ENCODE assay signal across 16 cellular contexts in genomic region chr12:67275380-67275913, GRCh38. TPM values are rescaled to one million over a fixed set of nuclear protein-coding genes. Genes with fewer than 3 reads are reported as not detected.
DNase-seq lines count a peak whose midpoint lies in the region; ATAC-seq and TF ChIP-seq lines count a peak whose summit lies in the region.
"Had no signal": no experiment of that assay in that cellular context is flagged by ENCODE, and none has a peak within 500 bp of the region (broad histone marks: within the 10 kb centered on the region; RNA-seq: fewer than 3 reads in every experiment).

No MANE protein-coding gene starts in this region.

- peaks cover 78% of the 10 kb centered on the region for H3K4me1 Mint-ChIP-seq in activated CD4-positive, alpha-beta memory T cell treated with anti-CD3 and anti-CD28 coated beads for 36 hours (ENCODE audit: low read depth)
- H3K4me1 Mint-ChIP-seq in activated CD4-positive, alpha-beta memory T cell treated with anti-CD3 and anti-CD28 coated beads, Interleukin-2, amount 10 ng/mL, durations not matched to agents 7 days and 5 days, result peaks cover 62% of the 10 kb centered on the region
- H3K4me1 Mint-ChIP-seq in chondrocyte (ENCODE audit: low read depth), result peaks cover 76% of the 10 kb centered on the region

- no peak for DNase-seq in activated CD4-positive, alpha-beta memory T cell treated with anti-CD3 and anti-CD28 coated beads for 36 hours
- DNase-seq in activated CD4-positive, alpha-beta memory T cell treated with anti-CD3 and anti-CD28 coated beads, Interleukin-2, amount 10 ng/mL, durations not matched to agents 7 days and 5 days, result no peak
- DNase-seq in M059J (ENCODE audit: low read depth) (peak; percentile 38), chondrocyte (ENCODE audit: low spot score) (no peak), posterior vena cava (ENCODE audit: low spot score) (peak; percentile 62), NK-92 (lab: John Stamatoyannopoulos, UW; ENCODE audit: unreplicated experiment) (no peak)
- DNase-seq: ACHN; activated CD4-positive, alpha-beta T cell treated with anti-CD3 and anti-CD28 coated beads, Interleukin-2, amount 50 U/mL, for 1 hour; dermis blood vessel endothelial cell; H7; KBM-7; NCI-H1436; NCI-H446; stimulated activated naive CD4-positive, alpha-beta T cell treated with Interleukin-2 at 50 U/mL for 16 hours had no signal

- peak overlapping the region; percentile 19 for H3K27ac Mint-ChIP-seq in activated CD4-positive, alpha-beta memory T cell treated with anti-CD3 and anti-CD28 coated beads for 36 hours
- no peak overlapping the region for H3K27ac Mint-ChIP-seq in activated CD4-positive, alpha-beta memory T cell treated with anti-CD3 and anti-CD28 coated beads, Interleukin-2, amount 10 ng/mL, durations not matched to agents 7 days and 5 days
- H3K27ac Mint-ChIP-seq in chondrocyte (ENCODE audit: unreplicated experiment), result peak overlapping the region; percentile 11

- POLR2A ChIA-PET in activated CD4-positive, alpha-beta memory T cell treated with anti-CD3 and anti-CD28 coated beads for 36 hours (lab: Charles Lee), result no interaction called here
- POLR2A ChIA-PET in activated CD4-positive, alpha-beta memory T cell treated with anti-CD3 and anti-CD28 coated beads, Interleukin-2, amount 10 ng/mL, durations not matched to agents 7 days and 5 days (lab: Charles Lee), result interaction anchor here (0.7 kb wide), 1 partner anchor 992 kb away, joined by 3 read pairs; no protein-coding TSS in a partner anchor

- peaks cover 28% of the 10 kb centered on the region for H3K36me3 Mint-ChIP-seq in activated CD4-positive, alpha-beta memory T cell treated with anti-CD3 and anti-CD28 coated beads for 36 hours
- peaks cover 44% of the 10 kb centered on the region for H3K36me3 Mint-ChIP-seq in activated CD4-positive, alpha-beta memory T cell treated with anti-CD3 and anti-CD28 coated beads, Interleukin-2, amount 10 ng/mL, durations not matched to agents 7 days and 5 days (ENCODE audit: low read depth)
- no peaks in the 10 kb centered on the region for H3K36me3 Mint-ChIP-seq in chondrocyte (ENCODE audit: low read depth)

- no peak overlapping the region for H3K4me3 Mint-ChIP-seq in activated CD4-positive, alpha-beta memory T cell treated with anti-CD3 and anti-CD28 coated beads for 36 hours
- H3K4me3 Mint-ChIP-seq in activated CD4-positive, alpha-beta memory T cell treated with anti-CD3 and anti-CD28 coated beads, Interleukin-2, amount 10 ng/mL, durations not matched to agents 7 days and 5 days, result no peak overlapping the region
- H3K4me3 Mint-ChIP-seq in chondrocyte (ENCODE audit: unreplicated experiment), result no peak overlapping the region

- CTCF ChIA-PET in activated CD4-positive, alpha-beta memory T cell treated with anti-CD3 and anti-CD28 coated beads for 36 hours (lab: Charles Lee), result interaction anchor here (0.8 kb wide), 1 partner anchor 12 kb away, joined by 3 read pairs; no protein-coding TSS in a partner anchor
- CTCF ChIA-PET in activated CD4-positive, alpha-beta memory T cell treated with anti-CD3 and anti-CD28 coated beads, Interleukin-2, amount 10 ng/mL, durations not matched to agents 7 days and 5 days (lab: Charles Lee), result no interaction called here

- ATAC-seq in GM18861 (IDR thresholded peaks at IDR 0.05; ENCODE audit: unreplicated experiment), result no peak
- ATAC-seq in GM18498 (IDR thresholded peaks at IDR 0.05; ENCODE audit: unreplicated experiment), result no peak

- H3K9me3 Mint-ChIP-seq in activated CD4-positive, alpha-beta memory T cell treated with anti-CD3 and anti-CD28 coated beads for 36 hours, result no peaks in the 10 kb centered on the region
- no peaks in the 10 kb centered on the region for H3K9me3 Mint-ChIP-seq in activated CD4-positive, alpha-beta memory T cell treated with anti-CD3 and anti-CD28 coated beads, Interleukin-2, amount 10 ng/mL, durations not matched to agents 7 days and 5 days
- H3K9me3 Mint-ChIP-seq in chondrocyte (ENCODE audit: low read depth), result no peaks in the 10 kb centered on the region

- no peak for TF ChIP-seq CTCF in chondrocyte (IDR thresholded peaks at IDR 0.05)

- no peaks in the 10 kb centered on the region for H3K27me3 Mint-ChIP-seq in activated CD4-positive, alpha-beta memory T cell treated with anti-CD3 and anti-CD28 coated beads for 36 hours
- H3K27me3 Mint-ChIP-seq in activated CD4-positive, alpha-beta memory T cell treated with anti-CD3 and anti-CD28 coated beads, Interleukin-2, amount 10 ng/mL, durations not matched to agents 7 days and 5 days, result no peaks in the 10 kb centered on the region
- H3K27me3 Mint-ChIP-seq in chondrocyte (ENCODE audit: low read depth), result no peaks in the 10 kb centered on the region

- intact Hi-C loops in activated CD4-positive, alpha-beta memory T cell treated with anti-CD3 and anti-CD28 coated beads for 36 hours (cut with micrococcal nuclease), result no loop called here
- intact Hi-C loops in posterior vena cava (cut with DNase I), result no loop called here

RNA-seq across cellular contexts. Expression of gene CAND1, which starts 6.3 kb away (rescaled TPM):
- total RNA-seq in activated CD4-positive, alpha-beta memory T cell treated with anti-CD3 and anti-CD28 coated beads for 36 hours, result 100 to 1,000 TPM; 213 to 219 TPM
- total RNA-seq in activated CD4-positive, alpha-beta memory T cell treated with anti-CD3 and anti-CD28 coated beads, Interleukin-2, amount 10 ng/mL, durations not matched to agents 7 days and 5 days, result 100 to 1,000 TPM; 147 to 150 TPM
- 58.6 and 96.5 TPM in 2 replicates for total RNA-seq in M059J (2014; rRNA removed; shearing (Covaris generic))
- total RNA-seq in chondrocyte (164 to 189 TPM (median 166 TPM) in 3 replicates), posterior vena cava (100 to 1,000 TPM in 1 of 2 donors, 10 to 100 TPM in 1; 86.8 to 111 TPM)

Comparison
In these comparisons a context has a peak if more than half of its experiments do, and no peak if none do; other contexts are left out.
1. DNase-seq: peak in M059J (single experiment) and posterior vena cava (single experiment); none in activated CD4-positive, alpha-beta memory T cell treated with anti-CD3 and anti-CD28 coated beads for 36 hours (single experiment), activated CD4-positive, alpha-beta memory T cell treated with anti-CD3 and anti-CD28 coated beads, Interleukin-2, amount 10 ng/mL, durations not matched to agents 7 days and 5 days (single experiment), chondrocyte (single experiment) and NK-92 (single experiment).